8 cellular contexts compared by ENCODE assay signal in genomic region chr14:73173092-73173735, GRCh38. TPM values are rescaled to one million over a fixed set of nuclear protein-coding genes. Genes with fewer than 3 reads are reported as not detected.
DNase-seq lines count a peak whose midpoint lies in the region; ATAC-seq and TF ChIP-seq lines count a peak whose summit lies in the region.

No MANE protein-coding gene starts in this region.

- no peaks in the 10 kb centered on the region for H3K4me1 Mint-ChIP-seq in stimulated activated naive B cell treated with anti-CD40 and anti-IgM and Interleukin-4, amounts not matched to agents 10 μg/mL and 1 μg/mL and 100 μg/mL, for 72 hours

- no peaks in the 10 kb centered on the region for H3K27me3 ChIP-seq in foreskin keratinocyte

- no peaks in the 10 kb centered on the region for H3K9me3 Mint-ChIP-seq in stimulated activated naive B cell treated with anti-CD40 and anti-IgM and Interleukin-4, amounts not matched to agents 10 μg/mL and 1 μg/mL and 100 μg/mL, for 72 hours

- no peaks in the 10 kb centered on the region for H3K4me1 ChIP-seq in foreskin keratinocyte

- TF ChIP-seq CTCF in foreskin keratinocyte (conservative IDR thresholded peaks at IDR 0.05), result peak; percentile 74

- peaks cover 35 to 49% of the 10 kb centered on the region in 2 donors for H3K36me3 Mint-ChIP-seq in stimulated activated naive B cell treated with anti-CD40 and anti-IgM and Interleukin-4, amounts not matched to agents 10 μg/mL and 1 μg/mL and 100 μg/mL, for 72 hours

- ATAC-seq in SK-N-SH treated with all-trans-retinoic acid at 6 μM for 48 hours (peak; percentile 68), foreskin keratinocyte (no peak), GM21529 (IDR thresholded peaks at IDR 0.05; ENCODE audit: unreplicated experiment) (no peak)
- ATAC-seq in stimulated activated naive B cell treated with anti-CD40 and anti-IgM and Interleukin-4, amounts not matched to agents 10 μg/mL and 1 μg/mL and 100 μg/mL, for 72 hours (replicated peaks), result peak; percentile 45 to 46

- H3K27ac ChIP-seq in foreskin keratinocyte, result no peak overlapping the region

- H3K27me3 Mint-ChIP-seq in stimulated activated naive B cell treated with anti-CD40 and anti-IgM and Interleukin-4, amounts not matched to agents 10 μg/mL and 1 μg/mL and 100 μg/mL, for 72 hours, result no peaks in the 10 kb centered on the region

- DNase-seq in DMS 273 (lab: John Stamatoyannopoulos, UW; ENCODE audit: unreplicated experiment) (peak; percentile 76), HS-27A (ENCODE audit: low read depth) (peak; percentile 8), foreskin keratinocyte (peak; percentile 4 to 17), SKM-1 (lab: John Stamatoyannopoulos, UW; ENCODE audit: unreplicated experiment) (no peak), mucosa of gallbladder (ENCODE audit: low spot score) (no peak)
- DNase-seq in stimulated activated naive B cell treated with anti-CD40 and anti-IgM and Interleukin-4, amounts not matched to agents 10 μg/mL and 1 μg/mL and 100 μg/mL, for 72 hours, result no peak

- no peak overlapping the region for H3K27ac Mint-ChIP-seq in stimulated activated naive B cell treated with anti-CD40 and anti-IgM and Interleukin-4, amounts not matched to agents 10 μg/mL and 1 μg/mL and 100 μg/mL, for 72 hours

- H3K4me3 Mint-ChIP-seq in stimulated activated naive B cell treated with anti-CD40 and anti-IgM and Interleukin-4, amounts not matched to agents 10 μg/mL and 1 μg/mL and 100 μg/mL, for 72 hours, result no peak overlapping the region

TF ChIP-seq in SK-N-SH treated with all-trans-retinoic acid at 6 μM for 48 hours, 23 proteins besides CTCF, POLR2A, EP300 and RAD21:
- TF ChIP-seq TCF4 (CRISPR knock-in tag; IDR thresholded peaks at IDR 0.05; ENCODE audit: borderline replicate concordance) (no peak), PPARA (CRISPR knock-in tag; IDR thresholded peaks at IDR 0.05; ENCODE audit: borderline replicate concordance) (no peak), TSHZ2 (CRISPR knock-in tag; IDR thresholded peaks at IDR 0.05) (no peak), SNAI2 (CRISPR knock-in tag; IDR thresholded peaks at IDR 0.05) (no peak)

RNA-seq across cellular contexts. Expression of gene PSEN1, which starts 36.9 kb away (rescaled TPM):
- 30.8 and 35.4 TPM in 2 replicates for total RNA-seq in foreskin keratinocyte
- 19.2 and 20.1 TPM in 2 replicates for polyA plus RNA-seq in foreskin keratinocyte
- total RNA-seq in mucosa of gallbladder, result 91.9 TPM

Comparison
In these comparisons a context has a peak if more than half of its experiments do, and no peak if none do; other contexts are left out.
1. DNase-seq: peak in DMS 273 (single experiment), HS-27A (single experiment) and foreskin keratinocyte (2 of 2); none in stimulated activated naive B cell treated with anti-CD40 and anti-IgM and Interleukin-4, amounts not matched to agents 10 μg/mL and 1 μg/mL and 100 μg/mL, for 72 hours (single experiment), SKM-1 (single experiment) and mucosa of gallbladder (single experiment).
2. ATAC-seq: peak in SK-N-SH treated with all-trans-retinoic acid at 6 μM for 48 hours (single experiment) and stimulated activated naive B cell treated with anti-CD40 and anti-IgM and Interleukin-4, amounts not matched to agents 10 μg/mL and 1 μg/mL and 100 μg/mL, for 72 hours (2 of 2); none in foreskin keratinocyte (single experiment) and GM21529 (single experiment).